ENCODE assay signal across 1 cellular context in genomic region chr20:62953167-62953838, GRCh38.
TF ChIP-seq lines count a peak whose summit lies in the region.

No MANE protein-coding gene starts in this region.

TF ChIP-seq in WTC11, 78 proteins besides CTCF, POLR2A, EP300 and RAD21 (continued from another document):
- 0 out of 2 replicates have a peak, but pooled peaks have one; percentile 34 for TF ChIP-seq ZNF138 (CRISPR knock-in tag; conservative IDR thresholded peaks at IDR 0.05)
TF ChIP-seq in WTC11: peak in this region for 3.
